ENCODE assay signal across 12 cellular contexts in genomic region chr10:109726473-109726872, GRCh38.
DNase-seq lines count a peak whose midpoint lies in the region; ATAC-seq and TF ChIP-seq lines count a peak whose summit lies in the region.
"Had no signal": no experiment of that assay in that cellular context is flagged by ENCODE, and none has a peak within 500 bp of the region (broad histone marks: within the 10 kb centered on the region; RNA-seq: fewer than 3 reads in every experiment).

No MANE protein-coding gene starts in this region.

- H3K36me3 ChIP-seq in SK-N-SH (replicated peaks in 1 of 2; ENCODE audit: control insufficient read depth in 1 of 2, insufficient read depth in 2 of 2, low read length in 1 of 2) (no peaks in the 10 kb centered on the region), mammary epithelial cell (ENCODE audit: insufficient read depth, low read length) (no peaks in the 10 kb centered on the region)

- H3K9ac ChIP-seq in SK-N-SH (no peak overlapping the region), mammary epithelial cell (ENCODE audit: insufficient read depth, low read length) (no peak overlapping the region)

- no peak overlapping the region for H3K4me3 ChIP-seq in SK-N-SH (ENCODE audit: low read depth in 2 of 2, low read length in 1 of 2)
- H3K4me3 ChIP-seq in mammary epithelial cell (replicated peaks in 1 of 3; ENCODE audit: insufficient read depth in 1 of 3, low read depth in 2 of 3, low read length in 3 of 3), result no peak overlapping the region
- H3K4me3 ChIP-seq: GM12878 had no signal

- dilution Hi-C loops in mammary epithelial cell (cut with HindIII; ENCODE audit: low sequenced_read_pairs), result no loop called here

- no peaks in the 10 kb centered on the region for H3K36me3 Mint-ChIP-seq in stimulated activated naive B cell treated with anti-CD40 and anti-IgM and Interleukin-4, amounts not matched to agents 10 μg/mL and 1 μg/mL and 100 μg/mL, for 72 hours
- no peaks in the 10 kb centered on the region for H3K36me3 Mint-ChIP-seq in chondrocyte (ENCODE audit: low read depth)

- TF ChIP-seq RAD21 in SK-N-SH (IDR thresholded peaks at IDR 0.05; ENCODE audit: low read length), result no peak

- POLR2A ChIA-PET in SK-N-SH (lab: Yijun Ruan, JAX), result no interaction called here

- in situ Hi-C loops in mammary epithelial cell (cut with MboI; ENCODE audit: low sequenced_read_pairs in 2 of 2), result no loop called here

- intact Hi-C loops in mammary epithelial cell (cut with micrococcal nuclease), result no loop called here

- no peaks in the 10 kb centered on the region for H3K9me3 ChIP-seq in SK-N-SH
- H3K9me3 ChIP-seq in mammary epithelial cell (replicated peaks; ENCODE audit: insufficient read depth, low read length), result no peaks in the 10 kb centered on the region

- H3K27ac Mint-ChIP-seq in stimulated activated naive B cell treated with anti-CD40 and anti-IgM and Interleukin-4, amounts not matched to agents 10 μg/mL and 1 μg/mL and 100 μg/mL, for 72 hours, result no peak overlapping the region
- no peak overlapping the region for H3K27ac Mint-ChIP-seq in chondrocyte (ENCODE audit: unreplicated experiment)

- DNase-seq in SK-N-SH, result peak; percentile 14
- DNase-seq in amniotic epithelial cell (ENCODE audit: low read depth), result peak; percentile 42
- DNase-seq in left kidney (ENCODE audit: low read depth, low spot score), result peak; percentile 66
- DNase-seq in stimulated activated naive B cell treated with anti-CD40 and anti-IgM and Interleukin-4, amounts not matched to agents 10 μg/mL and 1 μg/mL and 100 μg/mL, for 72 hours, result no peak
- no peak for DNase-seq in mammary epithelial cell
- no peak for DNase-seq in chondrocyte (ENCODE audit: low spot score)
- DNase-seq: DMS79, SIG-M5 had no signal

- ATAC-seq in SK-N-SH treated with all-trans-retinoic acid at 6 μM for 48 hours (no peak), HG03432 (IDR thresholded peaks at IDR 0.05; ENCODE audit: unreplicated experiment) (no peak)
- ATAC-seq in stimulated activated naive B cell treated with anti-CD40 and anti-IgM and Interleukin-4, amounts not matched to agents 10 μg/mL and 1 μg/mL and 100 μg/mL, for 72 hours (replicated peaks), result no peak
- ATAC-seq: GM12878, HCT116 had no signal

- H3K4me3 Mint-ChIP-seq in stimulated activated naive B cell treated with anti-CD40 and anti-IgM and Interleukin-4, amounts not matched to agents 10 μg/mL and 1 μg/mL and 100 μg/mL, for 72 hours, result no peak overlapping the region
- no peak overlapping the region for H3K4me3 Mint-ChIP-seq in chondrocyte (ENCODE audit: unreplicated experiment)

- H3F3A ChIP-seq in SK-N-SH (replicated peaks; ENCODE audit: insufficient read depth), result no peaks in the 10 kb centered on the region

- TF ChIP-seq CTCF in SK-N-SH (IDR thresholded peaks at IDR 0.05) (no peak), mammary epithelial cell (conservative IDR thresholded peaks at IDR 0.05 in 1 of 2, IDR thresholded peaks at IDR 0.05 in 1 of 2; ENCODE audit: extremely low read depth in 1 of 2, insufficient read depth in 1 of 2, low read depth in 1 of 2, low read length in 2 of 2) (no peak), chondrocyte (IDR thresholded peaks at IDR 0.05) (no peak)

- H4K20me1 ChIP-seq in SK-N-SH (ENCODE audit: insufficient read depth) (no peaks in the 10 kb centered on the region), mammary epithelial cell (ENCODE audit: insufficient read depth, low read length) (no peaks in the 10 kb centered on the region)

- H3K4me2 ChIP-seq in SK-N-SH (no peak overlapping the region), mammary epithelial cell (ENCODE audit: insufficient read depth, low read depth, low read length) (no peak overlapping the region)

- H3K79me2 ChIP-seq in SK-N-SH (ENCODE audit: insufficient read depth) (no peaks in the 10 kb centered on the region), mammary epithelial cell (ENCODE audit: insufficient read depth, low read length) (no peaks in the 10 kb centered on the region)

- TF ChIP-seq EP300 in SK-N-SH (IDR thresholded peaks at IDR 0.05; ENCODE audit: borderline replicate concordance in 1 of 2, low read depth in 1 of 2, low read length in 1 of 2), result no peak

- H3K4me1 Mint-ChIP-seq in stimulated activated naive B cell treated with anti-CD40 and anti-IgM and Interleukin-4, amounts not matched to agents 10 μg/mL and 1 μg/mL and 100 μg/mL, for 72 hours, result no peaks in the 10 kb centered on the region
- no peaks in the 10 kb centered on the region for H3K4me1 Mint-ChIP-seq in chondrocyte (ENCODE audit: low read depth)

- 7% methylated on average over 2 of the region's 2 CpGs for whole genome bisulfite sequencing in SK-N-SH (ENCODE audit: low lambda C conversion rate)
- WGBS in mammary epithelial cell (ENCODE audit: low coverage, missing lambda C conversion rate), result 31% methylated on average over 2 of the region's 2 CpGs

- CTCF ChIA-PET in SK-N-SH (lab: Yijun Ruan, JAX), result no interaction called here
- CTCF ChIA-PET in mammary epithelial cell (lab: Charles Lee; ENCODE audit: low non-redundant PET), result no interaction called here

- BruUV-seq in mammary epithelial cell (replicated peaks; lab: Mats Ljungman, UMichigan), result no TSS peak

- peaks cover 4 to 5% of the 10 kb centered on the region in 2 donors for H3K9me3 Mint-ChIP-seq in stimulated activated naive B cell treated with anti-CD40 and anti-IgM and Interleukin-4, amounts not matched to agents 10 μg/mL and 1 μg/mL and 100 μg/mL, for 72 hours
- no peaks in the 10 kb centered on the region for H3K9me3 Mint-ChIP-seq in chondrocyte (ENCODE audit: low read depth)

- no peak overlapping the region for H3K27ac ChIP-seq in SK-N-SH (ENCODE audit: low read depth in 2 of 2, low read length in 1 of 2)
- no peak overlapping the region for H3K27ac ChIP-seq in mammary epithelial cell (ENCODE audit: insufficient read depth, low read depth, low read length)

- no peak overlapping the region for H2AFZ ChIP-seq in SK-N-SH (ENCODE audit: low read depth)
- no peak overlapping the region for H2AFZ ChIP-seq in mammary epithelial cell (ENCODE audit: low read depth, low read length)

- H3K27me3 ChIP-seq in SK-N-SH (ENCODE audit: insufficient read depth), result no peaks in the 10 kb centered on the region
- no peaks in the 10 kb centered on the region for H3K27me3 ChIP-seq in mammary epithelial cell (ENCODE audit: insufficient read depth, low read length)

- peaks cover 0 to 3% of the 10 kb centered on the region in 2 experiments; a peak in 1 of 4 replicates for H3K4me1 ChIP-seq in SK-N-SH (ENCODE audit: control insufficient read depth in 1 of 2, insufficient read depth in 2 of 2, low read depth in 1 of 2, low read length in 1 of 2)
- no peaks in the 10 kb centered on the region for H3K4me1 ChIP-seq in mammary epithelial cell (ENCODE audit: insufficient read depth, low read length)

- no peaks in the 10 kb centered on the region for H3K9me2 ChIP-seq in SK-N-SH

- no peaks in the 10 kb centered on the region for H3K27me3 Mint-ChIP-seq in stimulated activated naive B cell treated with anti-CD40 and anti-IgM and Interleukin-4, amounts not matched to agents 10 μg/mL and 1 μg/mL and 100 μg/mL, for 72 hours
- peaks cover 3% of the 10 kb centered on the region for H3K27me3 Mint-ChIP-seq in chondrocyte (ENCODE audit: low read depth)

TF ChIP-seq in SK-N-SH, 30 proteins besides CTCF, POLR2A, EP300 and RAD21 (continues in another document):
- TF ChIP-seq TCF12 (IDR thresholded peaks at IDR 0.05), result no peak
- TF ChIP-seq RFX5 (IDR thresholded peaks at IDR 0.05; ENCODE audit: low read length), result no peak

TF ChIP-seq in SK-N-SH treated with all-trans-retinoic acid at 6 μM for 48 hours, 23 proteins besides CTCF, POLR2A, EP300 and RAD21:
- TF ChIP-seq ISL1 (CRISPR knock-in tag; IDR thresholded peaks at IDR 0.05) (no peak), GLIS3 (CRISPR knock-in tag; IDR thresholded peaks at IDR 0.05) (no peak), CSRNP3 (CRISPR knock-in tag; IDR thresholded peaks at IDR 0.05) (no peak), ZNF70 (CRISPR knock-in tag; IDR thresholded peaks at IDR 0.05) (no peak), CREB5 (CRISPR knock-in tag; IDR thresholded peaks at IDR 0.05; ENCODE audit: low read depth) (no peak), BACH2 (CRISPR knock-in tag; IDR thresholded peaks at IDR 0.05; ENCODE audit: borderline replicate concordance) (no peak), TOX (CRISPR knock-in tag; IDR thresholded peaks at IDR 0.05; ENCODE audit: borderline replicate concordance) (no peak), TCF4 (CRISPR knock-in tag; IDR thresholded peaks at IDR 0.05; ENCODE audit: borderline replicate concordance) (no peak)

Comparison
In these comparisons a context has a peak if more than half of its experiments do, and no peak if none do; other contexts are left out.
1. DNase-seq: peak in SK-N-SH (single experiment), amniotic epithelial cell (single experiment) and left kidney (single experiment); none in stimulated activated naive B cell treated with anti-CD40 and anti-IgM and Interleukin-4, amounts not matched to agents 10 μg/mL and 1 μg/mL and 100 μg/mL, for 72 hours (single experiment), mammary epithelial cell (single experiment) and chondrocyte (single experiment).